Comparison of ENCODE assay signal across 9 cellular contexts in the genomic region with DNA sequence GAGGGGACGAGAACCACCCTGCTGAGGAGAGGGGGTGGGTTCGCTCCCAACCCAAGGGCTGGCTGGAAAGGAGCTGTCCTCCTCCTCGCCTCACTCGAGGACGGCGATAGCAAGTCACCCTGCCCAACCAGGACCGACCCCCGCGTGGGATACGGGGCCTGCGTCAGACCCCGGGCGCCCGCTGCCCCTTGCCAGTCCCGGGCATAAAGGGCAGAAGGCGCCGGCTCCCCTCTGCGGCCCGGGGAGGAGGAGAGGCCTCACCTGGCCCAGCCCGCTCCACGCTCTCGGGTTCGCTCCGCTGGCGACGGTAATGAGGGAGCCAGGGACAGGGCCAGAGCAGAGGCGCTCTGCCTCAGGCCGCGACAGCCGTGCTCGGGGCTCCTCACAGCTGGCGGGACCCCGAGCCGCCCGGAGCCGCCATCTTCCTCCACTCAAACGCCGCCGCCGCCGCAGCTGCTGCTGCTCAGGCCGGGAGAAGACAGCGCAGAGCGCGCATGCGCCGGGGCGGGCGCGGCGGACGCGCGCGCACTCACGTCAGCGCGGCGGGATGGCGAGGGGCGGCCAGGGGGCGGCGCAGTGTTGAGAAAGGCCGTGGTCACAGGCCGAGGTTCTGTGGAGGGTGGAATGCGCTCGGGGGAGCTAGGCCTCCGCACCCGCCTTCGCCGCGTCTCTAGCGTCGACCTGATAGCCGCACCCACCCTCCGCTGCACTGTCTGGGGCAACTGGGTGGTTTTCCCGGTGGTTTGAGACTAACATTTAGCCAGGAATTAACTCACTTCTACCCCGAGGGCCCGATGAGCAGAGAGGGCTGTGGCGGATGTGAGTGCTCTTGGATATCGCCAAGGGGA. TPM values are rescaled to one million over a fixed set of nuclear protein-coding genes. Genes with fewer than 3 reads are reported as not detected.
DNase-seq lines count a peak whose midpoint lies in the region; ATAC-seq, FAIRE-seq and TF ChIP-seq lines count a peak whose summit lies in the region.
"Had no signal": no experiment of that assay in that cellular context is flagged by ENCODE, and none has a peak within 500 bp of the region (broad histone marks: within the 10 kb centered on the region; RNA-seq: fewer than 3 reads in every experiment).

A gene (minus strand): TSS at position 487 of the 848 bp plus-strand sequence. CDS start 37,062 bp downstream, outside the sequence.

- H3K27ac ChIP-seq in kidney (ENCODE audit: low read depth in 2 of 2, low read length in 2 of 2), result peak within 1 kb of the TSS; percentile 90 to 93

- H3K36me3 ChIP-seq in kidney (ENCODE audit: control insufficient read depth in 1 of 2, insufficient read depth in 2 of 2, low read length in 2 of 2), result no peaks in the 10 kb centered on the region

- no peaks in the 10 kb centered on the region for H3K9me3 ChIP-seq in kidney (ENCODE audit: control insufficient read depth in 1 of 2, low read length in 2 of 2)

- ATAC-seq in HG03378 (IDR thresholded peaks at IDR 0.05; ENCODE audit: unreplicated experiment), result peak; percentile 73
- ATAC-seq in activated CD4-positive, CD25-positive, alpha-beta regulatory T cell treated with anti-CD3 and anti-CD28 coated beads, Interleukin-2, amount 50 U/mL, for 24 hours, result peak; percentile 93 to 97

- FAIRE-seq in kidney (lab: Jason Lieb, UNC), result no peak
- FAIRE-seq: colon had no signal

- H3K4me3 ChIP-seq in kidney (ENCODE audit: low read length in 2 of 2), result peak within 1 kb of the TSS; percentile 93 to 94

- intact Hi-C loops in kidney (cut with DNase I), result loop anchor here (10.0 kb wide), 1 partner anchor 267 kb away; no protein-coding TSS in a partner anchor

- peak; percentile 92 for TF ChIP-seq POLR2A in GM19099 (IDR thresholded peaks at IDR 0.05; ENCODE audit: extremely low read depth, insufficient read length, low read depth)

- DNase-seq in AML-193 (lab: John Stamatoyannopoulos, UW) (peak; percentile 80 to 88), NCI-H446 treated with DMSO at 0.1 percent for 48 hours (lab: John Stamatoyannopoulos, UW) (peak; percentile 87), cerebellar nuclear complex (lab: John Stamatoyannopoulos, UW) (peak; percentile 16 to 57), kidney (peak; percentile 96)
- peak; percentile 92 for DNase-seq in stimulated activated CD4-positive, alpha-beta T cell treated with anti-CD3 and anti-CD28 coated beads, Interleukin-15, amount 100 ng/mL, for 24 hours

- H3K9ac ChIP-seq in kidney (ENCODE audit: low read length in 2 of 2), result peak within 1 kb of the TSS; percentile 98 to 100

- peak; percentile 55 for TF ChIP-seq CTCF in kidney (IDR thresholded peaks at IDR 0.05; ENCODE audit: borderline replicate concordance, extremely low read depth, insufficient read depth)

- H3K4me1 ChIP-seq in kidney (ENCODE audit: control insufficient read depth in 1 of 2, insufficient read depth in 1 of 2, low read depth in 1 of 2, low read length in 2 of 2), result peaks cover 0 to 8% of the 10 kb centered on the region in 2 donors

RNA-seq across cellular contexts. Expression of the gene that starts here (rescaled TPM):
- total RNA-seq in kidney, result 22.1 TPM
- 14.1 TPM for polyA plus RNA-seq in kidney (ENCODE audit: insufficient read depth, low read depth, low replicate concordance)

Comparison
In these comparisons a context has a peak if more than half of its experiments do, and no peak if none do; other contexts are left out.
1. Peak in every context shown above with its lines: DNase-seq, ATAC-seq, H3K4me3 ChIP-seq and H3K27ac ChIP-seq.
2. DNase-seq: peak in every context shown above with its lines; median percentile 96 in kidney; 92 in stimulated activated CD4-positive, alpha-beta T cell treated with anti-CD3 and anti-CD28 coated beads, Interleukin-15, amount 100 ng/mL, for 24 hours; 87 in NCI-H446 treated with DMSO at 0.1 percent for 48 hours; 84 in AML-193; 36 in cerebellar nuclear complex.